ENCODE assay signal across 22 cellular contexts in genomic region chr5:129049116-129049515, GRCh38.
"Had no signal": no experiment of that assay in that cellular context is flagged by ENCODE, and none has a peak within 500 bp of the region (broad histone marks: within the 10 kb centered on the region; RNA-seq: fewer than 3 reads in every experiment).

No MANE protein-coding gene starts in this region.

- H3K4me2 ChIP-seq: KMS-11 had no signal

- H3K4me1 Mint-ChIP-seq: IgD-negative memory B cell had no signal

- DNase-seq: Kasumi-1, MV-4-11, NCI-H1048, NCI-H1105, NCI-H1436 treated with DMSO at 0.1 percent for 48 hours, NCI-H187, NCI-H2029, NCI-H2081 treated with DMSO at 0.1 percent for 48 hours, NCI-H2171, NCI-H226, NCI-H446, NCI-H510A, NCI-H524 treated with DMSO at 0.1 percent for 48 hours, NCI-H69, NCI-H774, SHP77 had no signal

- H3K27me3 Mint-ChIP-seq: IgD-negative memory B cell had no signal

- H3K27ac ChIP-seq: KMS-11, RWPE1 had no signal

- H3K27ac Mint-ChIP-seq: IgD-negative memory B cell had no signal

- ATAC-seq: HepG2, K562, Panc1 had no signal

- H3K4me3 ChIP-seq: K562 had no signal

- H3K4me3 Mint-ChIP-seq: IgD-negative memory B cell had no signal

- H3K9ac ChIP-seq: KMS-11 had no signal
